Comparison of ENCODE assay signal across 33 cellular contexts in the genomic region with DNA sequence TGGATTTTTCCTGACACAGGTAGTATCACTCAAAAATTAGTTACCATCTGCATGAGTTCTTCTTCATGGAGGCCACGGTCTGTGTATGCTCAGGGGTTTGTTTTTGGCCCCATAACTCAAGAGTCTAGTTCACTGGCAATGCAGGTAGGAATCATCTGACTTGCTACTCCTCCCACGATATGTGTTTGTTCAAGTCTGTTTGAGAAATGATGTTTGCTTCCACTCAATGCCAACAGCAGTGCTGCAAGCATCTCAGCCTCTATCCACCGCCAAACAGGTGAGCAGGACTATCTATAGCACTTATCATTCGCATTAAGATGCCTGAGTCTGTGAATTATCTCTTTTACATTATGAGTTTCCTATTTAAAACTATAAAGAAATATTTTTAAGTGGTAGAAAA.
"Had no signal": no experiment of that assay in that cellular context is flagged by ENCODE, and none has a peak within 500 bp of the region (broad histone marks: within the 10 kb centered on the region; RNA-seq: fewer than 3 reads in every experiment).

No MANE protein-coding gene starts in this region.

- DNase-seq: activated B cell treated with CpG ODN at 0.5 μM for 24 hours; activated CD4-positive, alpha-beta memory T cell treated with anti-CD3 and anti-CD28 coated beads for 36 hours; activated CD4-positive, alpha-beta T cell treated with anti-CD3 and anti-CD28 coated beads for 4 hours; activated CD4-positive, alpha-beta T cell treated with anti-CD3 and anti-CD28 coated beads, Interleukin-2, amount 50 U/mL, for 1 hour; activated CD4-positive, CD25-positive, alpha-beta regulatory T cell treated with anti-CD3 and anti-CD28 coated beads, Interleukin-2, amount 50 U/mL, for 72 hours; activated CD8-positive, alpha-beta memory T cell treated with anti-CD3 and anti-CD28 coated beads, Interleukin-2, amount 50 U/mL, for 4 hours; activated gamma-delta T cell treated with Interleukin-2 at 50 U/mL for 16 hours; activated naive CD4-positive, alpha-beta T cell treated with anti-CD3 and anti-CD28 coated beads for 36 hours; activated naive CD8-positive, alpha-beta T cell treated with anti-CD3 and anti-CD28 coated beads, Interleukin-2, amount 50 U/mL, for 24 hours; activated T-cell treated with anti-CD3 and anti-CD28 coated beads for 4 hours; activated T-cell treated with anti-CD3 and anti-CD28 coated beads, Interleukin-2, amount 50 U/mL, for 4 hours; anterior cingulate cortex; central memory CD4-positive, alpha-beta T cell; NCI-H1105; NCI-H1417 treated with DMSO at 0.1 percent for 48 hours; NCI-H1694; NCI-H1930; NCI-H2081 treated with DMSO at 0.1 percent for 48 hours; NCI-H226; NCI-H446 treated with DMSO at 0.1 percent for 48 hours; NCI-H524; NCI-H69; NK-92 treated with Interleukin-12 subunit alpha and Interleukin-12 subunit beta, amount 100 ng/mL, for 24 hours; PC-9; Right ventricle myocardium superior; T-cell; T-helper 17 cell had no signal

- H3K27ac Mint-ChIP-seq: activated B cell treated with CpG ODN at 0.5 μM for 24 hours; activated CD4-positive, alpha-beta memory T cell treated with anti-CD3 and anti-CD28 coated beads for 36 hours; activated naive CD4-positive, alpha-beta T cell treated with anti-CD3 and anti-CD28 coated beads for 36 hours; activated naive CD8-positive, alpha-beta T cell; activated naive CD8-positive, alpha-beta T cell treated with anti-CD3 and anti-CD28 coated beads, Interleukin-2, amount 50 U/mL, for 24 hours; activated T-helper 1 cell treated with anti-CD3 and anti-CD28 coated beads, Interleukin-12 subunit alpha, Interleukin-12 subunit beta, Interleukin-2, Interleukin-4 antibody, amounts not matched to agents 30 ng/mL and 10 ng/mL and 1 ng/mL, durations not matched to agents 14 hours and 24 hours and 36 hours; brain; T-cell; T-helper 17 cell had no signal

- ATAC-seq: activated naive CD8-positive, alpha-beta T cell treated with anti-CD3 and anti-CD28 coated beads, Interleukin-2, amount 50 U/mL, for 24 hours; activated T-cell treated with anti-CD3 and anti-CD28 coated beads, Interleukin-2, amount 50 U/mL, for 4 hours; SK-N-SH treated with all-trans-retinoic acid at 6 μM for 48 hours; T-cell; T-helper 17 cell had no signal

- H3K36me3 Mint-ChIP-seq: brain had no signal

- H3K27ac ChIP-seq: PC-9, RWPE1, VCaP had no signal

- H3K4me3 ChIP-seq: PC-9 had no signal
